26 cellular contexts compared by ENCODE assay signal in genomic region chr6:99121748-99122147, GRCh38.
"Had no signal": no experiment of that assay in that cellular context is flagged by ENCODE, and none has a peak within 500 bp of the region (broad histone marks: within the 10 kb centered on the region; RNA-seq: fewer than 3 reads in every experiment).

No MANE protein-coding gene starts in this region.

- H3K4me1 Mint-ChIP-seq: mesothelial cell of epicardium; naive B cell; neural crest cell; stimulated activated naive B cell treated with anti-CD40 and anti-IgM and Interleukin-4, amounts not matched to agents 10 μg/mL and 1 μg/mL and 100 μg/mL, for 72 hours had no signal

- H3K27ac Mint-ChIP-seq: dendritic cell treated with granulocyte-macrophage colony-stimulating factor and Interleukin-4, amounts not matched to agents 40 ng/mL and 50 ng/mL, for 4 days; endodermal cell; mesothelial cell of epicardium; naive B cell; natural killer cell treated with Interleukin-12 subunit alpha and Interleukin-12 subunit beta and Interleukin-15 and Interleukin-18, amount 100 ng/mL, for 72 hours; progenitor cell of endocrine pancreas; stimulated activated naive B cell treated with anti-CD40 and anti-IgM and Interleukin-4, amounts not matched to agents 10 μg/mL and 1 μg/mL and 100 μg/mL, for 72 hours; stimulated activated naive CD8-positive, alpha-beta T cell treated with anti-CD3 and anti-CD28 coated beads, Interleukin-15, Interleukin-2, amounts not matched to agents 100 ng/mL and 50 ng/mL, for 24 hours had no signal

- H3K27ac ChIP-seq: colonic mucosa, gastrocnemius medialis, parathyroid adenoma, right atrium auricular region, sigmoid colon, thoracic aorta, tibial nerve, upper lobe of left lung had no signal

- H3K9ac ChIP-seq: parathyroid adenoma had no signal

- H3K4me3 Mint-ChIP-seq: dendritic cell treated with granulocyte-macrophage colony-stimulating factor and Interleukin-4, amounts not matched to agents 40 ng/mL and 50 ng/mL, for 4 days; endodermal cell; mesothelial cell of epicardium; naive B cell; natural killer cell treated with Interleukin-12 subunit alpha and Interleukin-12 subunit beta and Interleukin-15 and Interleukin-18, amount 100 ng/mL, for 72 hours; neural crest cell; stimulated activated naive B cell treated with anti-CD40 and anti-IgM and Interleukin-4, amounts not matched to agents 10 μg/mL and 1 μg/mL and 100 μg/mL, for 72 hours; stimulated activated naive CD8-positive, alpha-beta T cell treated with anti-CD3 and anti-CD28 coated beads, Interleukin-15, Interleukin-2, amounts not matched to agents 100 ng/mL and 50 ng/mL, for 24 hours had no signal

- H3K9me3 ChIP-seq: colonic mucosa, gastrocnemius medialis, mucosa of descending colon, right atrium auricular region, sigmoid colon, thoracic aorta, tibial nerve, upper lobe of left lung had no signal

- H3K27me3 ChIP-seq: colonic mucosa, gastrocnemius medialis, right atrium auricular region, sigmoid colon, tibial nerve, upper lobe of left lung had no signal

- H3K36me3 ChIP-seq: colonic mucosa, gastrocnemius medialis, right atrium auricular region, sigmoid colon, thoracic aorta, tibial nerve, upper lobe of left lung had no signal

- H3K36me3 Mint-ChIP-seq: mesothelial cell of epicardium; naive B cell; natural killer cell treated with Interleukin-12 subunit alpha and Interleukin-12 subunit beta and Interleukin-15 and Interleukin-18, amount 100 ng/mL, for 72 hours; stimulated activated naive B cell treated with anti-CD40 and anti-IgM and Interleukin-4, amounts not matched to agents 10 μg/mL and 1 μg/mL and 100 μg/mL, for 72 hours had no signal

- H3K4me3 ChIP-seq: colonic mucosa, gastrocnemius medialis, lung, mucosa of descending colon, right atrium auricular region, sigmoid colon, thoracic aorta, tibial nerve, upper lobe of left lung had no signal

- DNase-seq: colonic mucosa; effector CD8-positive, alpha-beta T cell; endodermal cell; erythroblast; gastrocnemius medialis; head of caudate nucleus; kidney; mesenchymal stem cell; mucosa of descending colon; naive B cell; sigmoid colon; stimulated activated CD4-positive, alpha-beta T cell treated with anti-CD3 and anti-CD28 coated beads, Interleukin-4, amount 100 ng/mL, for 4 hours; stimulated activated naive B cell treated with anti-CD40 and anti-IgM and Interleukin-4, amounts not matched to agents 10 μg/mL and 1 μg/mL and 100 μg/mL, for 72 hours; upper lobe of left lung had no signal

- H3K9me3 Mint-ChIP-seq: dendritic cell treated with granulocyte-macrophage colony-stimulating factor and Interleukin-4, amounts not matched to agents 40 ng/mL and 50 ng/mL, for 4 days; endodermal cell; mesothelial cell of epicardium; naive B cell; natural killer cell treated with Interleukin-12 subunit alpha and Interleukin-12 subunit beta and Interleukin-15 and Interleukin-18, amount 100 ng/mL, for 72 hours; neural crest cell; stimulated activated naive B cell treated with anti-CD40 and anti-IgM and Interleukin-4, amounts not matched to agents 10 μg/mL and 1 μg/mL and 100 μg/mL, for 72 hours; stimulated activated naive CD8-positive, alpha-beta T cell treated with anti-CD3 and anti-CD28 coated beads, Interleukin-15, Interleukin-2, amounts not matched to agents 100 ng/mL and 50 ng/mL, for 24 hours had no signal

- H3K4me1 ChIP-seq: colonic mucosa, gastrocnemius medialis, parathyroid adenoma, right atrium auricular region, sigmoid colon, tibial nerve, upper lobe of left lung had no signal

- H2AFZ ChIP-seq: parathyroid adenoma had no signal

- H3K79me2 ChIP-seq: parathyroid adenoma had no signal

- ATAC-seq: gastrocnemius medialis; left lobe of liver; mucosa of descending colon; natural killer cell treated with Interleukin-12 subunit alpha and Interleukin-12 subunit beta and Interleukin-15 and Interleukin-18, amount 100 ng/mL, for 72 hours; stimulated activated naive B cell treated with anti-CD40 and anti-IgM and Interleukin-4, amounts not matched to agents 10 μg/mL and 1 μg/mL and 100 μg/mL, for 72 hours had no signal
